Comparison of ENCODE assay signal across 12 cellular contexts in the genomic region with DNA sequence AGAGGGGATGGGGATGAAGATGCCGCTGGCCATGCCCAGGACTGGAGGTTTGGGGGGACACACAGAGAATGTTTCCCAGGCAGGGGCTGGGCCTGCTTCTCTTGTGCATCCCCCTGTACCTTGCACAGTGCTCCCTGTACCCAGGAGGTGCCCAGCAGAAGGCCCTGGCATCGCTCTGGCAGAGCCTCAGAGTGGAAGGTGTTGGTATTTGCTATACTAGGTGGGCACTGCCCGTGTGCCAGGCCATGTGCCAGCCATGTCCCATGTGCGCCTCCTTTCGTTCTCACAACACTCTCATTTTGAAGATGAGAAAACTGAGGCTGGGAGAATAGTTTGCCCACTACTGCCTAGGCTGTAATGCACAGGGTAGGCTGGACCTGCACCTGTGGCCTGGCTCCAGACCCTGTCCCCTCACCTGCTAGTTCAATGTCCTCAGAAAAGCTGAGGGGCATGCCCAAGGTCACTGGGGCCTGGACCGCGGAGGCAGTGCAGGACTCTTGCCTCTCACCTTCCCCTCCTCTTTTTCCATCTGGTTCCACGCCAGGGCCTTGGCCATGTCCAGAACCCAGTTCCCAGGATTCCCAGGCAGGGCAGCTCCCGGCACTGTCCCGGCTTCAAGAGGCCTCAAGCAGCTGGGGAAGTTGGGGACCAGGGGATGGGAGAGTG.
DNase-seq lines count a peak whose midpoint lies in the region; ATAC-seq and TF ChIP-seq lines count a peak whose summit lies in the region.
"Had no signal": no experiment of that assay in that cellular context is flagged by ENCODE, and none has a peak within 500 bp of the region (broad histone marks: within the 10 kb centered on the region; RNA-seq: fewer than 3 reads in every experiment).

No MANE protein-coding gene starts in this region.

- H3K4me1 Mint-ChIP-seq in type B pancreatic cell (ENCODE audit: unreplicated experiment), result peaks cover 4% of the 10 kb centered on the region
- H3K4me1 Mint-ChIP-seq: neural crest cell had no signal

- H3K9me2 ChIP-seq in OCI-LY7 (ENCODE audit: insufficient read depth, low read length), result no peaks in the 10 kb centered on the region

- no peak overlapping the region for H3K27ac Mint-ChIP-seq in type B pancreatic cell
- H3K27ac Mint-ChIP-seq: stimulated activated naive CD8-positive, alpha-beta T cell treated with anti-CD3 and anti-CD28 coated beads, Interleukin-15, Interleukin-2, amounts not matched to agents 100 ng/mL and 50 ng/mL, for 24 hours had no signal

- no peak overlapping the region for H2AFZ ChIP-seq in OCI-LY7 (ENCODE audit: low read length)
- H2AFZ ChIP-seq: hepatocyte had no signal

- no peaks in the 10 kb centered on the region for H3K79me2 ChIP-seq in OCI-LY7 (ENCODE audit: insufficient read depth, low read depth, low read length)
- H3K79me2 ChIP-seq: hepatocyte had no signal

- POLR2A ChIA-PET in OCI-LY7 (lab: Charles Lee), result no interaction called here

- no TSS peak for BruUV-seq in OCI-LY7 (replicated peaks; lab: Mats Ljungman, UMichigan)

- H3K36me3 ChIP-seq in BLaER1 (no peaks in the 10 kb centered on the region), body of pancreas (replicated peaks in 1 of 2; ENCODE audit: insufficient read depth in 1 of 2, low read depth in 2 of 2) (no peaks in the 10 kb centered on the region), mucosa of descending colon (ENCODE audit: low read depth) (no peaks in the 10 kb centered on the region), OCI-LY7 (ENCODE audit: insufficient read depth, low read length) (no peaks in the 10 kb centered on the region)

- H3K27me3 Mint-ChIP-seq in type B pancreatic cell, result peaks cover 54% of the 10 kb centered on the region

- H3K9me3 ChIP-seq in BLaER1, result no peaks in the 10 kb centered on the region
- no peaks in the 10 kb centered on the region for H3K9me3 ChIP-seq in body of pancreas
- no peaks in the 10 kb centered on the region for H3K9me3 ChIP-seq in mucosa of descending colon
- H3K9me3 ChIP-seq in OCI-LY7 (ENCODE audit: low read length), result no peaks in the 10 kb centered on the region

- H3K4me3 Mint-ChIP-seq in type B pancreatic cell, result no peak overlapping the region
- H3K4me3 Mint-ChIP-seq: CD8-positive, alpha-beta memory T cell; neural crest cell; stimulated activated naive CD8-positive, alpha-beta T cell treated with anti-CD3 and anti-CD28 coated beads, Interleukin-15, Interleukin-2, amounts not matched to agents 100 ng/mL and 50 ng/mL, for 24 hours had no signal

- TF ChIP-seq CTCF in body of pancreas (IDR thresholded peaks at IDR 0.05) (no peak), mucosa of descending colon (IDR thresholded peaks at IDR 0.05) (no peak), OCI-LY7 (conservative IDR thresholded peaks at IDR 0.05; ENCODE audit: low read length) (no peak), type B pancreatic cell (conservative IDR thresholded peaks at IDR 0.05) (no peak)

- H3K4me2 ChIP-seq in BLaER1, result peak overlapping the region; percentile 54
- H3K4me2 ChIP-seq in OCI-LY7 (ENCODE audit: low read length), result no peak overlapping the region
- H3K4me2 ChIP-seq: hepatocyte had no signal

- no peaks in the 10 kb centered on the region for H4K20me1 ChIP-seq in BLaER1
- no peaks in the 10 kb centered on the region for H4K20me1 ChIP-seq in OCI-LY7 (ENCODE audit: insufficient read depth, low read length)

- no peak overlapping the region for H3K4me3 ChIP-seq in BLaER1
- no peak overlapping the region for H3K4me3 ChIP-seq in body of pancreas
- no peak overlapping the region for H3K4me3 ChIP-seq in mucosa of descending colon
- H3K4me3 ChIP-seq in OCI-LY7 (ENCODE audit: low read depth, low read length, poor library complexity, severe bottlenecking), result no peak overlapping the region
- H3K4me3 ChIP-seq: hepatocyte had no signal

- peaks cover 33% of the 10 kb centered on the region for H3K4me1 ChIP-seq in BLaER1
- H3K4me1 ChIP-seq in body of pancreas, result peaks cover 14% of the 10 kb centered on the region
- H3K4me1 ChIP-seq in mucosa of descending colon (ENCODE audit: low read depth), result no peaks in the 10 kb centered on the region
- no peaks in the 10 kb centered on the region for H3K4me1 ChIP-seq in OCI-LY7 (ENCODE audit: insufficient read depth, low read length, poor library complexity, severe bottlenecking)

- DNase-seq in body of pancreas, result no peak
- no peak for DNase-seq in mucosa of descending colon
- no peak for DNase-seq in OCI-LY7 (ENCODE audit: low spot score)
- DNase-seq in iPS-NIHi11 (ENCODE audit: low spot score), result no peak
- no peak for DNase-seq in retina
- no peak for DNase-seq in type B pancreatic cell (ENCODE audit: extremely low spot score, unreplicated experiment)

- no peaks in the 10 kb centered on the region for H3K9me3 Mint-ChIP-seq in type B pancreatic cell
- H3K9me3 Mint-ChIP-seq: CD8-positive, alpha-beta memory T cell; neural crest cell; stimulated activated naive CD8-positive, alpha-beta T cell treated with anti-CD3 and anti-CD28 coated beads, Interleukin-15, Interleukin-2, amounts not matched to agents 100 ng/mL and 50 ng/mL, for 24 hours had no signal

- peak; percentile 19 for ATAC-seq in HG03439 (IDR thresholded peaks at IDR 0.05; ENCODE audit: unreplicated experiment)
- peak; percentile 12 for ATAC-seq in body of pancreas
- peak; percentile 10 for ATAC-seq in mucosa of descending colon

- CTCF ChIA-PET in OCI-LY7 (lab: Charles Lee; ENCODE audit: unreplicated experiment), result interaction anchor here (0.5 to 1.4 kb wide), 2 partner anchors 25 to 127 kb away, joined by 4 to 7 read pairs; no protein-coding TSS in a partner anchor

- no peak for TF ChIP-seq POLR2A in body of pancreas (IDR thresholded peaks at IDR 0.05)

- H3K36me3 Mint-ChIP-seq in type B pancreatic cell, result no peaks in the 10 kb centered on the region
- H3K36me3 Mint-ChIP-seq: CD8-positive, alpha-beta memory T cell had no signal

- H3K27ac ChIP-seq in BLaER1 (no peak overlapping the region), body of pancreas (no peak overlapping the region), OCI-LY7 (ENCODE audit: low read depth, low read length, poor library complexity, severe bottlenecking) (no peak overlapping the region)
- H3K27ac ChIP-seq: hepatocyte had no signal

- no peak overlapping the region for H3K9ac ChIP-seq in BLaER1

- H3K27me3 ChIP-seq in BLaER1, result no peaks in the 10 kb centered on the region
- H3K27me3 ChIP-seq in body of pancreas, result no peaks in the 10 kb centered on the region

- WGBS in body of pancreas, 2 donors, result 34 to 35% methylated on average over 7 to 10 of the region's 10 CpGs

- intact Hi-C loops in body of pancreas (cut with DNase I), result loop anchor here (5.0 kb wide), 1 partner anchor 128 kb away; no protein-coding TSS in a partner anchor
- intact Hi-C loops in mucosa of descending colon (cut with DNase I, micrococcal nuclease), result loop anchor here (5.0 kb wide), 1 partner anchor 128 kb away; no protein-coding TSS in a partner anchor
- intact Hi-C loops in OCI-LY7 (cut with micrococcal nuclease; ENCODE audit: unreplicated experiment), result loop anchor here (2.0 to 10.0 kb wide), 6 partner anchors 113 to 748 kb away; no protein-coding TSS in a partner anchor
